Comparison of ENCODE assay signal across 8 cellular contexts in the genomic region with DNA sequence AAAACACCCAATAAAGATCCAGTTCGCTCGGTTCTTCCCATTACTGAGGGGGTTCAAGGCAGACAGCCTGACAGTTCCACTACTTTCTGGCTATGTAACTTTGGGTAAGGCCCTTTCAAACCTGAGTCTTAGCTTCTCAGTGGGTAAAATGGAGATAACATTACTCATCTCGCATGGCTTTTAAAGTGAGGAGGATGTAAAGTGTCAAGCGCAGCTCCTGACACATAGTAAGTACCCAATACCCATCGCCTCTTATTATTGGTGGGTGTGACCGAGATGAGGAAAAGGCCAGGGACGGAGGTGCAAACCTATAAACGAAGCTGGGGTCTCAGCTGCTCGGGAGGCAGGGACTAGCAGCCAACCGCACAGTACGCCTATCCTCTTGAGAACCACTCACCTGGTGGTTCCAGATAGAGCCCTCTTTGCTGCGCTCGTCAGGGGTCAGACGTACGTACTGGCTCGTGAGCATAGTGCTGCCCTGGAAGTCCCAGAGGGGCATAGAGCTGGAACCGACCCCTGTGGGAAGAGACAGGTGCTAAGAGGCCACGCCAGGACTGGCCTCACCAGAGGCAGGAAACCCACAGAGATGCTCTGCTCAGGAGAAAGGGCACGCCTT. TPM values are rescaled to one million over a fixed set of nuclear protein-coding genes. Genes with fewer than 3 reads are reported as not detected.
A peak's percentile ranks its signal among the peaks of the same experiment; 100 is the strongest.
DNase-seq lines count a peak whose midpoint lies in the region; ATAC-seq and TF ChIP-seq lines count a peak whose summit lies in the region.

No MANE protein-coding gene starts in this region.

- H3K27me3 Mint-ChIP-seq in endothelial cell (ENCODE audit: unreplicated experiment): peaks cover 8% of the 10 kb centered on the region

- H3K4me2 ChIP-seq in osteoblast (ENCODE audit: insufficient read depth, low read length): peak overlapping the region; percentile 86

- no peaks in the 10 kb centered on the region for H3K9me3 ChIP-seq in osteoblast (ENCODE audit: low read depth, low read length)

- peaks cover 10% of the 10 kb centered on the region for H4K20me1 ChIP-seq in osteoblast (ENCODE audit: insufficient read depth, low read length)

- H3K9me3 Mint-ChIP-seq in endothelial cell (ENCODE audit: unreplicated experiment): no peaks in the 10 kb centered on the region

- peak overlapping the region; percentile 99 for H3K27ac Mint-ChIP-seq in endothelial cell (ENCODE audit: unreplicated experiment)

- H3K36me3 Mint-ChIP-seq in endothelial cell (ENCODE audit: low read depth, unreplicated experiment): peaks cover 15% of the 10 kb centered on the region

- H3K79me2 ChIP-seq in osteoblast (ENCODE audit: insufficient read depth, low read length): peaks cover 53% of the 10 kb centered on the region

- peaks cover 28% of the 10 kb centered on the region for H3K4me1 Mint-ChIP-seq in endothelial cell (ENCODE audit: unreplicated experiment)

- peaks cover 15% of the 10 kb centered on the region for H3K4me1 ChIP-seq in osteoblast (ENCODE audit: insufficient read depth, low read length)

- H3K27me3 ChIP-seq in osteoblast (ENCODE audit: insufficient read depth, low read length): no peaks in the 10 kb centered on the region

- peak overlapping the region; percentile 99 for H3K4me3 Mint-ChIP-seq in endothelial cell (ENCODE audit: unreplicated experiment)

- TF ChIP-seq CTCF in endothelial cell (IDR thresholded peaks at IDR 0.05; ENCODE audit: unreplicated experiment): no peak
- TF ChIP-seq CTCF in osteoblast (IDR thresholded peaks at IDR 0.05; ENCODE audit: extremely low read depth, low read depth, low read length): no peak

- peak; percentile 8 for ATAC-seq in GM18867 (IDR thresholded peaks at IDR 0.05; ENCODE audit: unreplicated experiment)

- DNase-seq in NCI-H69 (lab: John Stamatoyannopoulos, UW) (peak; percentile 49), endothelial cell (ENCODE audit: low spot score) (no peak), osteoblast (ENCODE audit: insufficient read length, low spot score, missing footprints) (peak; percentile 52), COLO668 (lab: John Stamatoyannopoulos, UW; ENCODE audit: unreplicated experiment) (no peak), pons (ENCODE audit: low spot score) (no peak), T-helper 9 cell (no peak)
- no peak for DNase-seq in stimulated activated CD4-positive, alpha-beta T cell treated with anti-CD3 and anti-CD28 coated beads, Interleukin-4, amount 100 ng/mL, for 24 hours

- peaks cover 6% of the 10 kb centered on the region for H3K36me3 ChIP-seq in osteoblast (ENCODE audit: insufficient read depth, low read length)

- H2AFZ ChIP-seq in osteoblast (ENCODE audit: low read length): peak overlapping the region; percentile 99

- H3K27ac ChIP-seq in osteoblast (ENCODE audit: low read depth, low read length): peak overlapping the region; percentile 97

- peak overlapping the region; percentile 98 for H3K4me3 ChIP-seq in osteoblast (ENCODE audit: insufficient read depth, low read length)

RNA-seq across cellular contexts. Expression of a gene that starts 0.6 kb away (rescaled TPM):
- 137 TPM for total RNA-seq in endothelial cell (ENCODE audit: unreplicated experiment)
- 295 and 356 TPM in 2 replicates for total RNA-seq in osteoblast

RNA-seq across cellular contexts. Expression of a gene that starts 6.8 kb away (rescaled TPM):
- total RNA-seq in endothelial cell (ENCODE audit: unreplicated experiment) (21.8 TPM), osteoblast (7.4 and 9.4 TPM in 2 replicates)

RNA-seq across cellular contexts. Expression of a gene that starts 33.4 kb away (rescaled TPM):
- total RNA-seq in endothelial cell (ENCODE audit: unreplicated experiment) (not detected), osteoblast (not detected in 2 replicates)

RNA-seq across cellular contexts. Expression of a gene that starts 39.2 kb away (rescaled TPM):
- 6.4 TPM for total RNA-seq in endothelial cell (ENCODE audit: unreplicated experiment)
- total RNA-seq in osteoblast: 2.7 and 3.3 TPM in 2 replicates

RNA-seq across cellular contexts. Expression of a gene that starts 47.3 kb away (rescaled TPM):
- 198 TPM for total RNA-seq in endothelial cell (ENCODE audit: unreplicated experiment)
- 69.5 and 82.2 TPM in 2 replicates for total RNA-seq in osteoblast

Comparison
In these comparisons a context has a peak if more than half of its experiments do, and no peak if none do; other contexts are left out.
1. DNase-seq: peak in NCI-H69 (single experiment) and osteoblast (single experiment); none in endothelial cell (single experiment), stimulated activated CD4-positive, alpha-beta T cell treated with anti-CD3 and anti-CD28 coated beads, Interleukin-4, amount 100 ng/mL, for 24 hours (single experiment), COLO668 (single experiment), pons (single experiment) and T-helper 9 cell (single experiment).